ENCODE assay signal across 10 cellular contexts in genomic region chr22:26553056-26553752, GRCh38. TPM values are rescaled to one million over a fixed set of nuclear protein-coding genes. Genes with fewer than 3 reads are reported as not detected.
DNase-seq lines count a peak whose midpoint lies in the region; ATAC-seq, FAIRE-seq and TF ChIP-seq lines count a peak whose summit lies in the region.
"Had no signal": no experiment of that assay in that cellular context is flagged by ENCODE, and none has a peak within 500 bp of the region (broad histone marks: within the 10 kb centered on the region; RNA-seq: fewer than 3 reads in every experiment).

No MANE protein-coding gene starts in this region.

- CTCF ChIA-PET in SK-N-SH (lab: Yijun Ruan, JAX) = no interaction called here

- peak overlapping the region; percentile 53; the same call in 1 of the 2 replicates for H3K9ac ChIP-seq in SK-N-SH

- TF ChIP-seq CTCF in SK-N-SH (IDR thresholded peaks at IDR 0.05) = no peak

- no peaks in the 10 kb centered on the region for H4K20me1 ChIP-seq in SK-N-SH (ENCODE audit: insufficient read depth)

- no peak overlapping the region for H3K4me3 ChIP-seq in SK-N-SH (ENCODE audit: low read depth in 2 of 2, low read length in 1 of 2)

- TF ChIP-seq RAD21 in SK-N-SH (IDR thresholded peaks at IDR 0.05; ENCODE audit: low read length) = no peak

- H3K4me1 Mint-ChIP-seq in T-helper 17 cell = peaks cover 12% of the 10 kb centered on the region

- peak overlapping the region; percentile 31; the same call in 1 of the 2 replicates for H2AFZ ChIP-seq in SK-N-SH (ENCODE audit: low read depth)

- no peaks in the 10 kb centered on the region for H3K27me3 ChIP-seq in SK-N-SH (ENCODE audit: insufficient read depth)

- H3K9me3 ChIP-seq in SK-N-SH (no peaks in the 10 kb centered on the region), T-helper 17 cell (ENCODE audit: control insufficient read depth, low read length, poor library complexity, severe bottlenecking) (no peaks in the 10 kb centered on the region)

- peaks cover 55% of the 10 kb centered on the region for H3K79me2 ChIP-seq in SK-N-SH (ENCODE audit: insufficient read depth)

- peak overlapping the region in 1 of 2 experiments; percentile 92; a peak in 2 of 4 replicates for H3K27ac ChIP-seq in SK-N-SH (ENCODE audit: low read depth in 2 of 2, low read length in 1 of 2)

- no peaks in the 10 kb centered on the region for H3K36me3 ChIP-seq in SK-N-SH (replicated peaks in 1 of 2; ENCODE audit: control insufficient read depth in 1 of 2, insufficient read depth in 2 of 2, low read length in 1 of 2)

- H3K4me3 Mint-ChIP-seq in T-helper 17 cell = no peak overlapping the region

- no peaks in the 10 kb centered on the region for H3K9me2 ChIP-seq in SK-N-SH

- H3K27me3 Mint-ChIP-seq in T-helper 17 cell = no peaks in the 10 kb centered on the region

- H3K4me1 ChIP-seq in SK-N-SH (ENCODE audit: control insufficient read depth in 1 of 2, insufficient read depth in 2 of 2, low read depth in 1 of 2, low read length in 1 of 2) = peaks cover 0 to 25% of the 10 kb centered on the region in 2 experiments; a peak in 3 of 4 replicates

- peak overlapping the region; percentile 61 for H3K4me2 ChIP-seq in SK-N-SH

- POLR2A ChIA-PET in SK-N-SH (lab: Yijun Ruan, JAX) = no interaction called here

- peak; percentile 60 for DNase-seq in A172 (ENCODE audit: low spot score)
- peak; percentile 56 for DNase-seq in H54 (ENCODE audit: insufficient read length, low spot score)
- peak; percentile 47 for DNase-seq in SK-N-SH
- peak; percentile 59 for DNase-seq in foreskin melanocyte
- DNase-seq in NAMALWA (ENCODE audit: low spot score) = no peak
- DNase-seq in T-helper 17 cell = no peak
- DNase-seq in T-helper 2 cell = no peak
- DNase-seq in NCI-H1092 (lab: John Stamatoyannopoulos, UW) = no peak
- DNase-seq: activated effector memory CD4-positive, alpha-beta T cell treated with anti-CD3 and anti-CD28 coated beads, Interleukin-2, amount 50 U/mL, for 16 hours; stimulated activated CD4-positive, alpha-beta T cell treated with anti-CD3 and anti-CD28 coated beads, Interleukin-1b, Interleukin-23, amount 100 ng/mL, for 48 hours had no signal

- H3F3A ChIP-seq in SK-N-SH (replicated peaks; ENCODE audit: insufficient read depth) = peaks cover 17% of the 10 kb centered on the region

- no peak for ATAC-seq in T-helper 17 cell

- no peak for FAIRE-seq in H54 (lab: Jason Lieb, UNC)

- 51% methylated on average over 7 of the region's 7 CpGs for WGBS in SK-N-SH (ENCODE audit: low lambda C conversion rate)

- peaks cover 3% of the 10 kb centered on the region for H3K36me3 Mint-ChIP-seq in T-helper 17 cell (ENCODE audit: low read depth)

- TF ChIP-seq EP300 in SK-N-SH (IDR thresholded peaks at IDR 0.05; ENCODE audit: borderline replicate concordance in 1 of 2, low read depth in 1 of 2, low read length in 1 of 2) = peak in 1 of 2 experiments; percentile 24; a peak in 1 of 4 replicates

- no peak overlapping the region for H3K27ac Mint-ChIP-seq in T-helper 17 cell

- TF ChIP-seq POLR2A in H54 (IDR thresholded peaks at IDR 0.05; ENCODE audit: low read depth, low read length) = no peak

TF ChIP-seq in SK-N-SH, 30 proteins besides CTCF, POLR2A, EP300 and RAD21:
- TF ChIP-seq RFX5 (IDR thresholded peaks at IDR 0.05; ENCODE audit: low read length) (no peak), TCF12 (IDR thresholded peaks at IDR 0.05) (peak; percentile 46; the same call in 1 of the 2 replicates), MAX (IDR thresholded peaks at IDR 0.05; ENCODE audit: low read depth) (peak; percentile 80), GATA2 (CRISPR knock-in tag; IDR thresholded peaks at IDR 0.05) (no peak), FOSL2 (IDR thresholded peaks at IDR 0.05; ENCODE audit: borderline replicate concordance, low read depth) (peak; percentile 41; the same call in 1 of the 2 replicates), PBX3 (IDR thresholded peaks at IDR 0.05) (peak; percentile 39; the same call in 1 of the 2 replicates), NFIC (IDR thresholded peaks at IDR 0.05; ENCODE audit: borderline replicate concordance) (peak; percentile 22; the same call in 1 of the 2 replicates)

RNA-seq across cellular contexts. Expression of gene TPST2, which starts 36.7 kb away (rescaled TPM):
- total RNA-seq in A172 (2014; rRNA removed; shearing (Covaris generic)) = 5.5 and 9.5 TPM in 2 replicates
- polyA plus RNA-seq in SK-N-SH (2012; rRNA removed) = 52.3 and 58.4 TPM in 2 replicates
- 28.8 and 44.9 TPM in 2 replicates for polyA plus RNA-seq in SK-N-SH (2012; cell fraction: cytosol; rRNA removed)
- polyA plus RNA-seq in SK-N-SH (2012; cell fraction: nucleus; rRNA removed) = 45.7 and 64.7 TPM in 2 replicates
- total RNA-seq in T-helper 17 cell = 10 to 100 TPM; 18.2 to 40.7 TPM

RNA-seq across cellular contexts. Expression of gene TFIP11, which starts 40.9 kb away (rescaled TPM):
- 21.1 and 23.1 TPM in 2 replicates for total RNA-seq in A172 (2014; rRNA removed; shearing (Covaris generic))
- polyA plus RNA-seq in SK-N-SH (2012; rRNA removed) = 32.8 and 37.5 TPM in 2 replicates
- 20.4 and 24.9 TPM in 2 replicates for polyA plus RNA-seq in SK-N-SH (2012; cell fraction: cytosol; rRNA removed)
- 64.2 and 79.7 TPM in 2 replicates for polyA plus RNA-seq in SK-N-SH (2012; cell fraction: nucleus; rRNA removed)
- 100 to 1,000 TPM in 1 of 2 donors, 10 to 100 TPM in 1; 84.0 to 104 TPM for total RNA-seq in T-helper 17 cell

Comparison
In these comparisons a context has a peak if more than half of its experiments do, and no peak if none do; other contexts are left out.
1. DNase-seq: peak in A172 (single experiment), H54 (single experiment), SK-N-SH (single experiment) and foreskin melanocyte (single experiment); none in NAMALWA (single experiment), T-helper 17 cell (0 of 3), T-helper 2 cell (0 of 5) and NCI-H1092 (single experiment).